23 cellular contexts compared by ENCODE assay signal in the genomic region with DNA sequence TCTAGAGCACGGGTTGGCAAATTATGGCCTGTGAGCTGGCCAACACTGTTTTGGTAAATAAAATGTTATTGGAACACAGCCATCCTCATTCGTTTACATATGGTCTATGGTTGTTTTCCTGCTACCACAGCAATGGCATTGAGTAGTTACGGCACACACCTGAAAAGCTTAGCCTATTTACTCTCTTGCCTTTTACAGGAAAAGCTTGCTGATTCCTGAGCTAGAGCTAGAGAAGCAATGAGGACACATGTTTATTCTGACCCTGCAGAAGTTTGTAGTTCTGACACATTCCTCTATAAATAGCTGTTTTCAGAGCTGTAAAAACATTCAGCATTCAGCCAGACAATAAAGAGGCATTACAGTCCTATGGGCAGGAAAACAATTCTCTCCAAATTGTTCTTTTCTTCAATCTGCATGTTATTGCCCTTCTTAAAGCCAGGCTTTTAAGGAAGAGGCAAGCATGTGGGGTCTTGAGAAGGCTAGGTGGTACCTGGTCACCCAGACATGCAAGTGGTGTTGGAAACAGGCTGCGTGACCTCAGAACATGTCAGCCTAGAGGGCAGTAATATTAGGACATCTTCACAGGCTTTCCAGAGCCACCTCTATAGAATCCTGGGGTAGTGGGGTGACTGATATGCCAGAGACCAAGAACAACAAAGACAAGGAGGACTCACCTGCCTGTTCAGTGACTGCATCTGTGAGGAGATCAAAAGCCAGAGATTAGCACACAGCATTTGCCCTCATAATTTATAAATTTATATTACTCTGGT. TPM values are rescaled to one million over a fixed set of nuclear protein-coding genes. Genes with fewer than 3 reads are reported as not detected.
A peak's percentile ranks its signal among the peaks of the same experiment; 100 is the strongest.
DNase-seq lines count a peak whose midpoint lies in the region; ATAC-seq, FAIRE-seq and TF ChIP-seq lines count a peak whose summit lies in the region.
"Had no signal": no experiment of that assay in that cellular context is flagged by ENCODE, and none has a peak within 500 bp of the region (broad histone marks: within the 10 kb centered on the region; RNA-seq: fewer than 3 reads in every experiment).

No MANE protein-coding gene starts in this region.

- DNase-seq in GM19239 (ENCODE audit: insufficient read length, low spot score) = no peak
- DNase-seq in NCI-H2029 treated with DMSO at 0.1 percent for 48 hours (lab: John Stamatoyannopoulos, UW) = peak; percentile 63
- no peak for DNase-seq in left colon
- no peak for DNase-seq in transverse colon
- DNase-seq in Caco-2 = no peak
- no peak for DNase-seq in NCI-H1092 (lab: John Stamatoyannopoulos, UW)
- DNase-seq: C1 segment of cervical spinal cord; CD8-positive, alpha-beta memory T cell; DND-41; KG1; NCI-H1436; NCI-H2081; NCI-H446 treated with DMSO at 0.1 percent for 48 hours; NCI-H69; SIG-M5 had no signal

- peaks cover 0 to 24% (median 13%) of the 10 kb centered on the region in 4 donors for H3K4me1 ChIP-seq in transverse colon
- no peaks in the 10 kb centered on the region for H3K4me1 ChIP-seq in Caco-2

- H3K27me3 Mint-ChIP-seq in Caco-2 (ENCODE audit: insufficient read depth, unreplicated experiment) = peaks cover 8% of the 10 kb centered on the region

- intact Hi-C loops in left colon (cut with DNase I, micrococcal nuclease) = no loop called here
- intact Hi-C loops in transverse colon (cut with DNase I; ENCODE audit: low total_unique reads) = no loop called here
- intact Hi-C loops in Caco-2 (cut with micrococcal nuclease; ENCODE audit: unreplicated experiment) = no loop called here

- no peak overlapping the region for H3K27ac Mint-ChIP-seq in Caco-2 (ENCODE audit: unreplicated experiment)
- H3K27ac Mint-ChIP-seq: CD8-positive, alpha-beta memory T cell had no signal

- TF ChIP-seq EP300 in transverse colon (IDR thresholded peaks at IDR 0.05; ENCODE audit: low read depth) = no peak

- H3K4me3 ChIP-seq in transverse colon = no peak overlapping the region
- no peak overlapping the region for H3K4me3 ChIP-seq in Caco-2 (ENCODE audit: low read depth, low read length)

- no peaks in the 10 kb centered on the region for H3K4me1 Mint-ChIP-seq in Caco-2 (ENCODE audit: low read depth, unreplicated experiment)

- no peak overlapping the region for H3K4me3 Mint-ChIP-seq in Caco-2 (ENCODE audit: unreplicated experiment)
- H3K4me3 Mint-ChIP-seq: CD8-positive, alpha-beta memory T cell had no signal

- POLR2A ChIA-PET in Caco-2 (lab: Charles Lee) = no interaction called here

- TF ChIP-seq CTCF in transverse colon (IDR thresholded peaks at IDR 0.05) = no peak
- no peak for TF ChIP-seq CTCF in Caco-2 (IDR thresholded peaks at IDR 0.05; ENCODE audit: insufficient read depth in 1 of 2, low read depth in 1 of 2, low read length in 1 of 2, severe bottlenecking in 1 of 2, unreplicated experiment in 1 of 2)

- no TSS peak for BruUV-seq in Caco-2 (replicated peaks; lab: Mats Ljungman, UMichigan)

- no peaks in the 10 kb centered on the region for H3K9me3 Mint-ChIP-seq in Caco-2 (ENCODE audit: unreplicated experiment)

- H3K9me3 ChIP-seq in transverse colon (no peaks in the 10 kb centered on the region), Caco-2 (no peaks in the 10 kb centered on the region)

- H3K27ac ChIP-seq in transverse colon = peak overlapping the region; percentile 45 to 82 (median 74)
- H3K27ac ChIP-seq: RWPE1 had no signal

- H3K36me3 Mint-ChIP-seq in Caco-2 (ENCODE audit: insufficient read depth, unreplicated experiment) = no peaks in the 10 kb centered on the region
- H3K36me3 Mint-ChIP-seq: CD8-positive, alpha-beta memory T cell had no signal

- FAIRE-seq in GM19239 (lab: Jason Lieb, UNC) = peak; percentile 49
- FAIRE-seq: D721Med, G401.6, H54, HepG2 had no signal

- no peak for TF ChIP-seq POLR2A in transverse colon (IDR thresholded peaks at IDR 0.05)

- ATAC-seq in left colon = peak; percentile 56
- no peak for ATAC-seq in GM18502 (IDR thresholded peaks at IDR 0.05; ENCODE audit: poor library complexity, unreplicated experiment)
- ATAC-seq: HepG2 had no signal

- H3K36me3 ChIP-seq in transverse colon (no peaks in the 10 kb centered on the region), Caco-2 (ENCODE audit: control insufficient read depth, insufficient read depth, low read length) (no peaks in the 10 kb centered on the region)

- 45 to 59% methylated on average over 4 of the region's 4 CpGs for WGBS in transverse colon (ENCODE audit: low coverage in 1 of 2), 2 donors

- in situ Hi-C loops in transverse colon (cut with MboI; ENCODE audit: low pct_ligation_motif_present in 1 of 4, low pct_unique_long_range_greater_than_20kb in 1 of 4, low sequenced_read_pairs in 3 of 4) = no loop called here

- H3K27me3 ChIP-seq in transverse colon (no peaks in the 10 kb centered on the region), Caco-2 (replicated peaks; ENCODE audit: control insufficient read depth, insufficient read depth, low read length) (no peaks in the 10 kb centered on the region)

- CTCF ChIA-PET in Caco-2 (lab: Charles Lee) = no interaction called here

RNA-seq across cellular contexts. Expression of gene FCRL2, which starts 1.6 kb away (rescaled TPM):
- total RNA-seq in left colon = 1 to 10 TPM; 1.1 to 1.2 TPM
- 10 to 100 TPM in 1 of 4 donors, under 1 TPM in 2, not detected in 1; 0.37 to 10.8 (median 0.41) TPM for total RNA-seq in transverse colon
- total RNA-seq in Caco-2 (2022) = not detected in 2 replicates
- total RNA-seq: CD8-positive, alpha-beta memory T cell; HepG2; M059J; T-helper 1 cell treated with Interleukin-12 subunit alpha and Interleukin-12 subunit beta and Interleukin-4 antibody, amounts not matched to agents 30 ng/mL and 1 ng/mL, for 36 hours had no signal

RNA-seq across cellular contexts. Expression of gene FCRL1, which starts 44.6 kb away (rescaled TPM):
- total RNA-seq in left colon = 1 to 10 TPM in 1 of 2 donors, under 1 TPM in 1; 0.61 to 1.5 TPM
- 10 to 100 TPM in 1 of 4 donors, 1 to 10 TPM in 1, not detected in 2; 6.4 to 12.9 TPM for total RNA-seq in transverse colon
- not detected in 2 replicates for total RNA-seq in Caco-2 (2022)
- total RNA-seq: CD8-positive, alpha-beta memory T cell; HepG2; M059J; T-helper 1 cell treated with Interleukin-12 subunit alpha and Interleukin-12 subunit beta and Interleukin-4 antibody, amounts not matched to agents 30 ng/mL and 1 ng/mL, for 36 hours had no signal
